ENCODE assay signal across 7 cellular contexts in genomic region chr10:30696416-30697185, GRCh38.
DNase-seq lines count a peak whose midpoint lies in the region; ATAC-seq and TF ChIP-seq lines count a peak whose summit lies in the region.
"Not testable (repeated sequence)": the region's sequence is repeated elsewhere in the genome, so short reads cannot be mapped to it uniquely, and the experiment has no call there.

No MANE protein-coding gene starts in this region.

- not testable (repeated sequence) for H3K27ac ChIP-seq in CD8-positive, alpha-beta T cell (ENCODE audit: low read depth, low read length)
- H3K27ac ChIP-seq in PC-3 (ENCODE audit: low read length) (peak overlapping the region; percentile 100), epithelial cell of prostate (peak overlapping the region; percentile 79)

- not testable (repeated sequence) for H2AFZ ChIP-seq in PC-3 (ENCODE audit: low read length)

- not testable (repeated sequence) for H3F3A ChIP-seq in PC-3 (ENCODE audit: low read length, unreplicated experiment)

- not testable (repeated sequence) for H3K27me3 Mint-ChIP-seq in CD8-positive, alpha-beta T cell (ENCODE audit: low read depth); activated CD4-positive, alpha-beta memory T cell treated with anti-CD3 and anti-CD28 coated beads for 36 hours; activated naive CD8-positive, alpha-beta T cell; natural killer cell treated with Interleukin-12 subunit alpha and Interleukin-12 subunit beta and Interleukin-15 and Interleukin-18, amount 100 ng/mL, for 72 hours

- H3K4me2 ChIP-seq in PC-3 (ENCODE audit: low read length) = peak overlapping the region; percentile 31; the same call in 1 of the 2 replicates

- H3K36me3 Mint-ChIP-seq in CD8-positive, alpha-beta T cell; activated naive CD8-positive, alpha-beta T cell: not testable (repeated sequence)
- H3K36me3 Mint-ChIP-seq in activated CD4-positive, alpha-beta memory T cell treated with anti-CD3 and anti-CD28 coated beads for 36 hours = peaks cover 35% of the 10 kb centered on the region
- H3K36me3 Mint-ChIP-seq in natural killer cell treated with Interleukin-12 subunit alpha and Interleukin-12 subunit beta and Interleukin-15 and Interleukin-18, amount 100 ng/mL, for 72 hours = peaks cover 16% of the 10 kb centered on the region

- H3K36me3 ChIP-seq in CD8-positive, alpha-beta T cell (ENCODE audit: insufficient read depth, low read length); H7 (replicated peaks; ENCODE audit: control insufficient read depth, insufficient read depth, low read length); PC-3 (ENCODE audit: low read depth, low read length): not testable (repeated sequence)

- H3K9me2 ChIP-seq in PC-3 (replicated peaks; ENCODE audit: low read length) = not testable (repeated sequence)

- peaks cover 54% of the 10 kb centered on the region for H3K4me1 Mint-ChIP-seq in CD8-positive, alpha-beta T cell (ENCODE audit: low read depth)
- H3K4me1 Mint-ChIP-seq in activated CD4-positive, alpha-beta memory T cell treated with anti-CD3 and anti-CD28 coated beads for 36 hours (ENCODE audit: low read depth) = peaks cover 91% of the 10 kb centered on the region
- H3K4me1 Mint-ChIP-seq in activated naive CD8-positive, alpha-beta T cell (ENCODE audit: low read depth) = peaks cover 69% of the 10 kb centered on the region
- H3K4me1 Mint-ChIP-seq in natural killer cell treated with Interleukin-12 subunit alpha and Interleukin-12 subunit beta and Interleukin-15 and Interleukin-18, amount 100 ng/mL, for 72 hours (ENCODE audit: low read depth in 2 of 2) = peaks cover 28 to 62% of the 10 kb centered on the region in 2 donors

- H4K20me1 ChIP-seq in PC-3 (ENCODE audit: low read length) = not testable (repeated sequence)

- H3K4me1 ChIP-seq in CD8-positive, alpha-beta T cell (ENCODE audit: insufficient read depth, low read length) = peaks cover 51% of the 10 kb centered on the region
- peaks cover 40% of the 10 kb centered on the region for H3K4me1 ChIP-seq in PC-3 (ENCODE audit: insufficient read depth, low read length)

- not testable (repeated sequence) for H3K4me3 Mint-ChIP-seq in CD8-positive, alpha-beta T cell
- H3K4me3 Mint-ChIP-seq in activated CD4-positive, alpha-beta memory T cell treated with anti-CD3 and anti-CD28 coated beads for 36 hours = peak overlapping the region; percentile 38
- H3K4me3 Mint-ChIP-seq in activated naive CD8-positive, alpha-beta T cell = peak overlapping the region; percentile 66
- H3K4me3 Mint-ChIP-seq in natural killer cell treated with Interleukin-12 subunit alpha and Interleukin-12 subunit beta and Interleukin-15 and Interleukin-18, amount 100 ng/mL, for 72 hours = peak overlapping the region; percentile 54

- peak overlapping the region; percentile 30 for H3K27ac Mint-ChIP-seq in CD8-positive, alpha-beta T cell
- H3K27ac Mint-ChIP-seq in activated CD4-positive, alpha-beta memory T cell treated with anti-CD3 and anti-CD28 coated beads for 36 hours = peak overlapping the region; percentile 97
- H3K27ac Mint-ChIP-seq in activated naive CD8-positive, alpha-beta T cell = peak overlapping the region; percentile 93
- H3K27ac Mint-ChIP-seq in natural killer cell treated with Interleukin-12 subunit alpha and Interleukin-12 subunit beta and Interleukin-15 and Interleukin-18, amount 100 ng/mL, for 72 hours = peak overlapping the region in 1 of 2 donors; percentile 89

- H3K9me3 ChIP-seq in CD8-positive, alpha-beta T cell (ENCODE audit: low read length); PC-3 (ENCODE audit: low read length): not testable (repeated sequence)

- not testable (repeated sequence) for H3K4me3 ChIP-seq in CD8-positive, alpha-beta T cell (ENCODE audit: low read depth, low read length); H7 (ENCODE audit: insufficient read depth, low read depth, low read length); PC-3 (ENCODE audit: low read length)

- H3K9me3 Mint-ChIP-seq in CD8-positive, alpha-beta T cell; activated CD4-positive, alpha-beta memory T cell treated with anti-CD3 and anti-CD28 coated beads for 36 hours; activated naive CD8-positive, alpha-beta T cell (ENCODE audit: low read depth); natural killer cell treated with Interleukin-12 subunit alpha and Interleukin-12 subunit beta and Interleukin-15 and Interleukin-18, amount 100 ng/mL, for 72 hours: not testable (repeated sequence)

- not testable (repeated sequence) for H3K27me3 ChIP-seq in CD8-positive, alpha-beta T cell (ENCODE audit: insufficient read depth, low read length); H7 (ENCODE audit: control insufficient read depth, insufficient read depth, low read length); PC-3 (ENCODE audit: low read length)

- not testable (repeated sequence) for H3K79me2 ChIP-seq in PC-3 (ENCODE audit: low read length)

- POLR2A ChIA-PET in CD8-positive, alpha-beta T cell (lab: Charles Lee) = interaction anchor here (0.9 kb wide), 1 partner anchor 8 kb away, joined by 5 read pairs; no protein-coding TSS in a partner anchor
- POLR2A ChIA-PET in PC-3 (lab: Charles Lee; ENCODE audit: unreplicated experiment) = not testable (repeated sequence)
- POLR2A ChIA-PET in activated CD4-positive, alpha-beta memory T cell treated with anti-CD3 and anti-CD28 coated beads for 36 hours (lab: Charles Lee) = interaction anchor here (0.7 to 2.7 kb wide), 4 partner anchors 8 to 14 kb away, joined by 3 to 19 read pairs (median 5); no protein-coding TSS in a partner anchor

- not testable (repeated sequence) for BruUV-seq in PC-3 (replicated peaks; lab: Mats Ljungman, UMichigan)

- CTCF ChIA-PET in CD8-positive, alpha-beta T cell (lab: Charles Lee) = interaction anchor here (1.2 to 2.3 kb wide), 3 partner anchors 9 to 21 kb away, joined by 3 to 11 read pairs (median 7); no protein-coding TSS in a partner anchor
- CTCF ChIA-PET in PC-3 (lab: Charles Lee) = interaction anchor here (1.2 kb wide), 1 partner anchor 26 kb away, joined by 4 read pairs; no protein-coding TSS in a partner anchor
- CTCF ChIA-PET in activated CD4-positive, alpha-beta memory T cell treated with anti-CD3 and anti-CD28 coated beads for 36 hours (lab: Charles Lee) = interaction anchor here (0.7 to 3.1 kb wide), 6 partner anchors 10 to 1112 kb away, joined by 3 to 30 read pairs (median 6); no protein-coding TSS in a partner anchor

- H3K9ac ChIP-seq in PC-3 (ENCODE audit: low read length) = peak overlapping the region; percentile 88

- TF ChIP-seq CTCF in CD8-positive, alpha-beta T cell (IDR thresholded peaks at IDR 0.05) = not testable (repeated sequence)
- 0 out of 2 replicates have a peak, but pooled peaks have one; percentile 28 for TF ChIP-seq CTCF in PC-3 (conservative IDR thresholded peaks at IDR 0.05; ENCODE audit: low read depth, low read length)

- intact Hi-C loops in CD8-positive, alpha-beta T cell (cut with DNase I, micrococcal nuclease); PC-3 (cut with micrococcal nuclease); activated CD4-positive, alpha-beta memory T cell treated with anti-CD3 and anti-CD28 coated beads for 36 hours (cut with micrococcal nuclease): not testable (repeated sequence)

- ATAC-seq in CD8-positive, alpha-beta T cell; PC-3; natural killer cell treated with Interleukin-12 subunit alpha and Interleukin-12 subunit beta and Interleukin-15 and Interleukin-18, amount 100 ng/mL, for 72 hours: not testable (repeated sequence)

- DNase-seq in CD8-positive, alpha-beta T cell; PC-3; activated CD4-positive, alpha-beta memory T cell treated with anti-CD3 and anti-CD28 coated beads for 36 hours; epithelial cell of prostate (ENCODE audit: low read depth, low spot score); natural killer cell treated with Interleukin-12 subunit alpha and Interleukin-12 subunit beta and Interleukin-15 and Interleukin-18, amount 100 ng/mL, for 72 hours (ENCODE audit: low spot score): not testable (repeated sequence)
- peak; percentile 53 for DNase-seq in H7
